8 cellular contexts compared by ENCODE assay signal in genomic region chr9:129333961-129334743, GRCh38.
DNase-seq lines count a peak whose midpoint lies in the region; ATAC-seq and TF ChIP-seq lines count a peak whose summit lies in the region.

No MANE protein-coding gene starts in this region.

- no peaks in the 10 kb centered on the region for H3K9me3 ChIP-seq in A673 (ENCODE audit: low read depth, low read length, poor library complexity, severe bottlenecking)
- no peaks in the 10 kb centered on the region for H3K9me3 ChIP-seq in iPS DF 6.9 (ENCODE audit: control insufficient read depth, insufficient read depth, low read length)

- no peaks in the 10 kb centered on the region for H3K36me3 Mint-ChIP-seq in stimulated activated memory B cell treated with anti-CD40 and anti-IgM and Interleukin-4, amounts not matched to agents 10 μg/mL and 1 μg/mL and 100 μg/mL, for 72 hours

- ATAC-seq in stimulated activated memory B cell treated with anti-CD40 and anti-IgM and Interleukin-4, amounts not matched to agents 10 μg/mL and 1 μg/mL and 100 μg/mL, for 72 hours, result no peak
- ATAC-seq in GM19452 (IDR thresholded peaks at IDR 0.05; ENCODE audit: unreplicated experiment), result no peak

- H3K36me3 ChIP-seq in A673 (ENCODE audit: insufficient read depth, low read length, poor library complexity, severe bottlenecking), result no peaks in the 10 kb centered on the region
- no peaks in the 10 kb centered on the region for H3K36me3 ChIP-seq in iPS DF 6.9 (ENCODE audit: control insufficient read depth, insufficient read depth, low read length)

- POLR2A ChIA-PET in A673 (lab: Charles Lee; ENCODE audit: low non-redundant PET), result interaction anchor here (0.6 kb wide), 1 partner anchor 14 kb away, joined by 3 read pairs; no protein-coding TSS in a partner anchor

- CTCF ChIA-PET in A673 (lab: Charles Lee), result no interaction called here

- DNase-seq in A673 (ENCODE audit: low spot score), result peak; percentile 88
- peak; percentile 97 for DNase-seq in H4 (ENCODE audit: low spot score)
- DNase-seq in RPMI7951 (ENCODE audit: low read depth), result peak; percentile 87
- DNase-seq in T47D (ENCODE audit: low read depth in 1 of 2, low spot score in 1 of 2), result peak; percentile 87 to 91
- DNase-seq in iPS DF 6.9 (ENCODE audit: low read depth, low spot score), result peak; percentile 93
- peak; percentile 83 for DNase-seq in retina

- H3K4me1 Mint-ChIP-seq in stimulated activated memory B cell treated with anti-CD40 and anti-IgM and Interleukin-4, amounts not matched to agents 10 μg/mL and 1 μg/mL and 100 μg/mL, for 72 hours, result peaks cover 15% of the 10 kb centered on the region

- no peak overlapping the region for H3K4me3 Mint-ChIP-seq in stimulated activated memory B cell treated with anti-CD40 and anti-IgM and Interleukin-4, amounts not matched to agents 10 μg/mL and 1 μg/mL and 100 μg/mL, for 72 hours

- no peak for TF ChIP-seq CTCF in A673 (conservative IDR thresholded peaks at IDR 0.05; ENCODE audit: low read depth, low read length)

- peak overlapping the region; percentile 10 for H3K4me3 ChIP-seq in A673 (ENCODE audit: low read depth, low read length, poor library complexity, severe bottlenecking)
- H3K4me3 ChIP-seq in iPS DF 6.9 (ENCODE audit: low read length), result no peak overlapping the region

- in situ Hi-C loops in T47D (cut with HindIII; ENCODE audit: low pct_unique_long_range_greater_than_20kb, low sequenced_read_pairs), result no loop called here

- intact Hi-C loops in A673 (cut with micrococcal nuclease; ENCODE audit: unreplicated experiment), result loop anchor here (5.0 to 10.0 kb wide), 2 partner anchors 157 to 189 kb away; partner anchors contain the start of gene IER5L

- no TSS peak for BruUV-seq in A673 (replicated peaks; lab: Mats Ljungman, UMichigan)

- no peaks in the 10 kb centered on the region for H3K27me3 ChIP-seq in A673 (replicated peaks; ENCODE audit: insufficient read depth, low read depth, low read length, poor library complexity)
- H3K27me3 ChIP-seq in iPS DF 6.9 (ENCODE audit: control insufficient read depth, insufficient read depth, low read length), result no peaks in the 10 kb centered on the region

- H3K4me1 ChIP-seq in A673 (ENCODE audit: insufficient read depth, low read length, poor library complexity, severe bottlenecking), result peaks cover 44% of the 10 kb centered on the region
- peaks cover 14% of the 10 kb centered on the region for H3K4me1 ChIP-seq in iPS DF 6.9 (ENCODE audit: control insufficient read depth, insufficient read depth, low read length)

- H3K27ac ChIP-seq in A673 (ENCODE audit: low read depth, low read length, poor library complexity, severe bottlenecking), result peak overlapping the region; percentile 85
- peak overlapping the region; percentile 25 for H3K27ac ChIP-seq in iPS DF 6.9 (ENCODE audit: low read length)

- WGBS in iPS DF 6.9 (ENCODE audit: insufficient coverage, insufficient read length), result no CpG with 5 or more reads among the region's 30 CpGs

- H3K27ac Mint-ChIP-seq in stimulated activated memory B cell treated with anti-CD40 and anti-IgM and Interleukin-4, amounts not matched to agents 10 μg/mL and 1 μg/mL and 100 μg/mL, for 72 hours, result no peak overlapping the region

- peaks cover 37% of the 10 kb centered on the region for H3K27me3 Mint-ChIP-seq in stimulated activated memory B cell treated with anti-CD40 and anti-IgM and Interleukin-4, amounts not matched to agents 10 μg/mL and 1 μg/mL and 100 μg/mL, for 72 hours

- H3K9me3 Mint-ChIP-seq in stimulated activated memory B cell treated with anti-CD40 and anti-IgM and Interleukin-4, amounts not matched to agents 10 μg/mL and 1 μg/mL and 100 μg/mL, for 72 hours, result peaks cover 6% of the 10 kb centered on the region
